16 cellular contexts compared by ENCODE assay signal in the genomic region with DNA sequence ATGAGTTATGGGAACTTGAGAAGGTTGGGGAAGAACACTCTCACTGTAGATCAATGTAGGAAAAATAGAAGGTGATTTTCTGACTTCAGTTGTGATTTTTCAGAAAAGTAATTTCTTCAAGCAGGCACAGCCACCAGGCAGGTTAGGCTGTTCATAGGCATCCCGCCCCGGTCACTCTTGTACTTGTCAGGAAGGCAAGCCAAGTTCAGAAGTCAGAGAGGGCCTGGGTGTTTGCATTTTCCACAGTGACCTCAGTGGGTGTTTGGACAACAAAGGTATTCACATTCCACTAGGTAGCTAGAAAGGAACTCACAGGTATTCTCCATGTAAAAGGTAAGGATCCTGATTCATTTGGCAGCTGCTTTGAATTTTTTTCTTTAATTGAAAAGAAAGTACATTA. TPM values are rescaled to one million over a fixed set of nuclear protein-coding genes. Genes with fewer than 3 reads are reported as not detected.
A peak's percentile ranks its signal among the peaks of the same experiment; 100 is the strongest.
DNase-seq lines count a peak whose midpoint lies in the region; ATAC-seq, FAIRE-seq and TF ChIP-seq lines count a peak whose summit lies in the region.
"Had no signal": no experiment of that assay in that cellular context is flagged by ENCODE, and none has a peak within 500 bp of the region (broad histone marks: within the 10 kb centered on the region; RNA-seq: fewer than 3 reads in every experiment).

No MANE protein-coding gene starts in this region.

- intact Hi-C loops in dendritic cell treated with granulocyte-macrophage colony-stimulating factor and Interleukin-4, amounts not matched to agents 40 ng/mL and 50 ng/mL, for 4 days (cut with micrococcal nuclease), result loop anchor here (5.0 to 10.0 kb wide), 2 partner anchors 54 to 171 kb away; no protein-coding TSS in a partner anchor

- no peak overlapping the region for H3K4me2 ChIP-seq in GM23338

- no peaks in the 10 kb centered on the region for H3F3A ChIP-seq in GM23338 (replicated peaks; ENCODE audit: low read depth)

- H4K20me1 ChIP-seq in GM23338 (replicated peaks; ENCODE audit: insufficient read depth), result no peaks in the 10 kb centered on the region

- H3K9me3 Mint-ChIP-seq in GM23338 (no peaks in the 10 kb centered on the region), neural crest cell (no peaks in the 10 kb centered on the region)
- no peaks in the 10 kb centered on the region for H3K9me3 Mint-ChIP-seq in dendritic cell treated with granulocyte-macrophage colony-stimulating factor and Interleukin-4, amounts not matched to agents 40 ng/mL and 50 ng/mL, for 4 days
- H3K9me3 Mint-ChIP-seq: CD4-positive, alpha-beta memory T cell had no signal

- H3K27me3 ChIP-seq in GM23338 (ENCODE audit: insufficient read depth), result peaks cover 11% of the 10 kb centered on the region

- no peaks in the 10 kb centered on the region for H3K36me3 ChIP-seq in GM23338 (ENCODE audit: insufficient read depth)
- H3K36me3 ChIP-seq: HAP-1 had no signal

- H3K36me3 Mint-ChIP-seq in GM23338 (ENCODE audit: low read depth), result no peaks in the 10 kb centered on the region
- peaks cover 6% of the 10 kb centered on the region for H3K36me3 Mint-ChIP-seq in dendritic cell treated with granulocyte-macrophage colony-stimulating factor and Interleukin-4, amounts not matched to agents 40 ng/mL and 50 ng/mL, for 4 days (ENCODE audit: low read depth)
- H3K36me3 Mint-ChIP-seq in neural crest cell (ENCODE audit: low read depth), result no peaks in the 10 kb centered on the region

- FAIRE-seq in urothelium cell line (lab: Jason Lieb, UNC) (peak; percentile 79), RCC 7860 (lab: Jason Lieb, UNC) (no peak)
- FAIRE-seq: A204.1, GM12891, H1, HTR-8/SVneo had no signal

- DNase-seq in GM23338 (ENCODE audit: low spot score) (no peak), neural crest cell (ENCODE audit: low read depth, low spot score) (no peak), urothelium cell line (ENCODE audit: low spot score) (no peak), GDM1 (lab: John Stamatoyannopoulos, UW) (no peak), NCI-H345 treated with DMSO at 0.1 percent for 48 hours (lab: John Stamatoyannopoulos, UW; ENCODE audit: unreplicated experiment) (no peak), RCC 7860 (ENCODE audit: low spot score) (no peak)
- DNase-seq: C1 segment of cervical spinal cord; CD4-positive, alpha-beta memory T cell; DMS79 had no signal

- no peak for ATAC-seq in GM23338

- peaks cover 12% of the 10 kb centered on the region for H3K4me1 ChIP-seq in GM23338 (ENCODE audit: insufficient read depth)

- H3K27me3 Mint-ChIP-seq in GM23338 (ENCODE audit: insufficient read depth, low read depth, poor library complexity) (peaks cover 7% of the 10 kb centered on the region), neural crest cell (ENCODE audit: low read depth) (peaks cover 27% of the 10 kb centered on the region)
- H3K27me3 Mint-ChIP-seq in dendritic cell treated with granulocyte-macrophage colony-stimulating factor and Interleukin-4, amounts not matched to agents 40 ng/mL and 50 ng/mL, for 4 days, result peaks cover 16% of the 10 kb centered on the region

- no peak overlapping the region for H3K4me3 Mint-ChIP-seq in GM23338
- H3K4me3 Mint-ChIP-seq in dendritic cell treated with granulocyte-macrophage colony-stimulating factor and Interleukin-4, amounts not matched to agents 40 ng/mL and 50 ng/mL, for 4 days, result no peak overlapping the region
- H3K4me3 Mint-ChIP-seq in neural crest cell, result peak overlapping the region; percentile 12
- H3K4me3 Mint-ChIP-seq: B cell; CD4-positive, alpha-beta memory T cell had no signal

- no peaks in the 10 kb centered on the region for H3K9me2 ChIP-seq in GM23338 (ENCODE audit: insufficient read depth)

- H3K4me1 Mint-ChIP-seq in GM23338 (peaks cover 38% of the 10 kb centered on the region), neural crest cell (peaks cover 18% of the 10 kb centered on the region)
- H3K4me1 Mint-ChIP-seq in dendritic cell treated with granulocyte-macrophage colony-stimulating factor and Interleukin-4, amounts not matched to agents 40 ng/mL and 50 ng/mL, for 4 days (ENCODE audit: low read depth), result peaks cover 29% of the 10 kb centered on the region

- no peak overlapping the region for H3K27ac ChIP-seq in GM23338 (ENCODE audit: low read depth)

- 0 out of 2 replicates have a peak overlapping the region, but pooled peaks have one; percentile 48 for H2AFZ ChIP-seq in GM23338

- H3K27ac Mint-ChIP-seq in GM23338 (no peak overlapping the region), neural crest cell (ENCODE audit: unreplicated experiment) (no peak overlapping the region)
- H3K27ac Mint-ChIP-seq in dendritic cell treated with granulocyte-macrophage colony-stimulating factor and Interleukin-4, amounts not matched to agents 40 ng/mL and 50 ng/mL, for 4 days, result peak overlapping the region; percentile 4
- H3K27ac Mint-ChIP-seq: B cell had no signal

- TF ChIP-seq CTCF in GM23338 (conservative IDR thresholded peaks at IDR 0.05; ENCODE audit: low read depth in 2 of 2), result no peak
- TF ChIP-seq CTCF in neural crest cell (conservative IDR thresholded peaks at IDR 0.05), result no peak

- H3K79me2 ChIP-seq in GM23338 (replicated peaks; ENCODE audit: insufficient read depth), result peaks cover 2% of the 10 kb centered on the region; the same call in 1 of the 2 replicates

- H3K4me3 ChIP-seq in GM23338, result no peak overlapping the region
- H3K4me3 ChIP-seq: HAP-1 had no signal

TF ChIP-seq in GM23338, 12 proteins besides CTCF, POLR2A, EP300 and RAD21:
- TF ChIP-seq ZNF331 (CRISPR knock-in tag; IDR thresholded peaks at IDR 0.05; ENCODE audit: low read depth) (no peak), STAT1 (IDR thresholded peaks at IDR 0.05; ENCODE audit: unreplicated experiment) (no peak), ZNF114 (CRISPR knock-in tag; IDR thresholded peaks at IDR 0.05) (no peak)
TF ChIP-seq in GM23338: peak in this region for 0.

RNA-seq across cellular contexts. Expression of a gene that starts 3.0 kb away (rescaled TPM):
- total RNA-seq in GM23338 (2014; rRNA removed; shearing (Covaris generic)), result 20.1 and 21.1 TPM in 2 replicates
- polyA plus RNA-seq in GM23338 (2016; fragmentation: Nextera tagmentation; extraction: Ambion mirVana), result 9.5 TPM in 2 replicates
- total RNA-seq in neural crest cell, result 16.0 and 16.3 TPM in 2 replicates

RNA-seq across cellular contexts. Expression of a gene that starts 41.2 kb away (rescaled TPM):
- 25.2 and 33.9 TPM in 2 replicates for total RNA-seq in GM23338 (2014; rRNA removed; shearing (Covaris generic))
- polyA plus RNA-seq in GM23338 (2016; fragmentation: Nextera tagmentation; extraction: Ambion mirVana), result 45.1 and 46.8 TPM in 2 replicates
- total RNA-seq in neural crest cell, result 23.6 and 27.7 TPM in 2 replicates
